Comparison of ENCODE assay signal across 9 cellular contexts in genomic region chr17:39235555-39236221, GRCh38. TPM values are rescaled to one million over a fixed set of nuclear protein-coding genes. Genes with fewer than 3 reads are reported as not detected.
DNase-seq lines count a peak whose midpoint lies in the region; ATAC-seq, FAIRE-seq and TF ChIP-seq lines count a peak whose summit lies in the region.
"Had no signal": no experiment of that assay in that cellular context is flagged by ENCODE, and none has a peak within 500 bp of the region (broad histone marks: within the 10 kb centered on the region; RNA-seq: fewer than 3 reads in every experiment).

No MANE protein-coding gene starts in this region.

- TF ChIP-seq POLR2A in endothelial cell of umbilical vein (IDR thresholded peaks at IDR 0.05; ENCODE audit: low read depth, low read length), result no peak

- H2AFZ ChIP-seq in endothelial cell of umbilical vein (ENCODE audit: low read depth, low read length) (no peak overlapping the region), neuronal stem cell (ENCODE audit: low read length) (no peak overlapping the region)

- H3K4me3 ChIP-seq in endothelial cell of umbilical vein (replicated peaks in 1 of 3; ENCODE audit: insufficient read depth in 1 of 3, low read depth in 1 of 3, low read length in 3 of 3), result no peak overlapping the region
- no peak overlapping the region for H3K4me3 ChIP-seq in neuronal stem cell (ENCODE audit: low read length in 2 of 2)

- peak overlapping the region; percentile 17 for H2AK5ac ChIP-seq in neuronal stem cell (ENCODE audit: low read depth, low read length)

- H3K4me2 ChIP-seq in endothelial cell of umbilical vein (ENCODE audit: insufficient read depth, low read length) (no peak overlapping the region), neuronal stem cell (ENCODE audit: insufficient read depth, low read length, poor library complexity, severe bottlenecking) (no peak overlapping the region)

- H4K8ac ChIP-seq in neuronal stem cell (ENCODE audit: low read depth, low read length), result no peak overlapping the region

- H3K9me1 ChIP-seq in endothelial cell of umbilical vein (replicated peaks; ENCODE audit: control insufficient read depth, extremely low read depth, insufficient read depth, low read length), result no peaks in the 10 kb centered on the region

- intact Hi-C loops in endothelial cell of umbilical vein (cut with micrococcal nuclease), result no loop called here

- no peak overlapping the region for H3K23ac ChIP-seq in neuronal stem cell (ENCODE audit: low read depth, low read length, poor library complexity)

- POLR2A ChIA-PET in endothelial cell of umbilical vein (lab: Charles Lee), result no interaction called here

- H3K14ac ChIP-seq in neuronal stem cell (ENCODE audit: low read length), result no peak overlapping the region

- no peak overlapping the region for H2BK12ac ChIP-seq in neuronal stem cell (ENCODE audit: low read length)

- H3K27ac ChIP-seq in endothelial cell of umbilical vein (ENCODE audit: insufficient read depth, low read depth, low read length) (no peak overlapping the region), neuronal stem cell (replicated peaks; ENCODE audit: low read length) (no peak overlapping the region)

- H3K9ac ChIP-seq in endothelial cell of umbilical vein (replicated peaks; ENCODE audit: extremely low read depth, insufficient read depth, low read length) (no peak overlapping the region), neuronal stem cell (ENCODE audit: low read depth, low read length, poor library complexity) (no peak overlapping the region)

- H4K20me1 ChIP-seq in endothelial cell of umbilical vein (replicated peaks; ENCODE audit: control insufficient read depth, extremely low read depth, insufficient read depth, low read length), result no peaks in the 10 kb centered on the region

- H3K36me3 ChIP-seq in endothelial cell of umbilical vein (ENCODE audit: control insufficient read depth in 2 of 2, extremely low read depth in 1 of 2, insufficient read depth in 2 of 2, low read length in 2 of 2) (no peaks in the 10 kb centered on the region), neuronal stem cell (replicated peaks in 1 of 2; ENCODE audit: control insufficient read depth in 2 of 2, insufficient read depth in 2 of 2, low read length in 2 of 2) (no peaks in the 10 kb centered on the region)

- dilution Hi-C loops in endothelial cell of umbilical vein (cut with MboI; ENCODE audit: extremely low pct_ligation_motif_present, low sequenced_read_pairs), result no loop called here

- H3K9me3 ChIP-seq in endothelial cell of umbilical vein (replicated peaks; ENCODE audit: control insufficient read depth, insufficient read depth, low read length), result no peaks in the 10 kb centered on the region
- no peaks in the 10 kb centered on the region for H3K9me3 ChIP-seq in neuronal stem cell (replicated peaks in 1 of 2; ENCODE audit: control insufficient read depth in 2 of 2, insufficient read depth in 1 of 2, low read depth in 1 of 2, low read length in 2 of 2)

- CTCF ChIA-PET in endothelial cell of umbilical vein (lab: Charles Lee), result interaction anchor here (0.6 to 12.5 kb wide), 15 partner anchors 9 to 746 kb away, joined by 3 to 420 read pairs (median 5); partner anchors contain the start of genes RPL19 and STAC2

- no peaks in the 10 kb centered on the region for H3K79me2 ChIP-seq in endothelial cell of umbilical vein (ENCODE audit: control insufficient read depth, insufficient read depth, low read length)

- no peak overlapping the region for H2BK15ac ChIP-seq in neuronal stem cell (ENCODE audit: low read length)

- H3K79me1 ChIP-seq in neuronal stem cell (ENCODE audit: low read depth, low read length), result peaks cover 3% of the 10 kb centered on the region

- ATAC-seq in GM21423 (IDR thresholded peaks at IDR 0.05; ENCODE audit: unreplicated experiment) (no peak), GM18498 (IDR thresholded peaks at IDR 0.05; ENCODE audit: unreplicated experiment) (no peak)

- DNase-seq in CD1c-positive myeloid dendritic cell (ENCODE audit: extremely low spot score), result peak; percentile 61
- no peak for DNase-seq in GM18507 (ENCODE audit: extremely low spot score, insufficient read length, low read depth)
- DNase-seq in NCI-H2107 treated with DMSO at 0.1 percent for 48 hours (lab: John Stamatoyannopoulos, UW; ENCODE audit: unreplicated experiment), result peak; percentile 79
- DNase-seq in UCSD-AML1 (lab: John Stamatoyannopoulos, UW; ENCODE audit: unreplicated experiment), result peak; percentile 61
- DNase-seq in endothelial cell of umbilical vein (ENCODE audit: low read depth, low spot score), result peak; percentile 53
- DNase-seq in neuronal stem cell (ENCODE audit: low spot score), result peak; percentile 68

- no peak overlapping the region for H3K4ac ChIP-seq in neuronal stem cell (ENCODE audit: low read length)

- BruUV-seq in endothelial cell of umbilical vein (replicated peaks; lab: Mats Ljungman, UMichigan), result no TSS peak

- H3K27me3 ChIP-seq in endothelial cell of umbilical vein (ENCODE audit: control insufficient read depth in 2 of 2, insufficient read depth in 2 of 2, low read length in 2 of 2) (peaks cover 4 to 5% of the 10 kb centered on the region in 2 experiments), neuronal stem cell (ENCODE audit: control insufficient read depth in 3 of 3, insufficient read depth in 3 of 3, low read depth in 1 of 3, low read length in 3 of 3) (peaks cover 0 to 12% (median 0%) of the 10 kb centered on the region in 3 experiments)

- peak; percentile 83 to 85 for TF ChIP-seq CTCF in endothelial cell of umbilical vein (IDR thresholded peaks at IDR 0.05; ENCODE audit: extremely low read depth in 1 of 2, insufficient read depth in 1 of 2, low read depth in 1 of 2, low read length in 2 of 2)

- no peak overlapping the region for H3K18ac ChIP-seq in neuronal stem cell (ENCODE audit: low read length)

- no CpG with 5 or more reads among the region's 16 CpGs for WGBS in neuronal stem cell (ENCODE audit: extremely low coverage in 2 of 2, insufficient read length in 2 of 2, insufficient replicate concordance in 1 of 2), 2 donors

- no peak overlapping the region for H2BK120ac ChIP-seq in neuronal stem cell (ENCODE audit: low read depth, low read length)

- no peak overlapping the region for H2BK5ac ChIP-seq in neuronal stem cell (ENCODE audit: low read length)

- FAIRE-seq in GM18507 (lab: Jason Lieb, UNC) (peak; percentile 80), endothelial cell of umbilical vein (lab: Jason Lieb, UNC) (peak; percentile 70)

- H3K4me1 ChIP-seq in endothelial cell of umbilical vein (ENCODE audit: control insufficient read depth, extremely low read depth, insufficient read depth, low read length), result peaks cover 3% of the 10 kb centered on the region
- H3K4me1 ChIP-seq in neuronal stem cell (ENCODE audit: control insufficient read depth in 2 of 2, insufficient read depth in 1 of 2, low read depth in 1 of 2, low read length in 2 of 2), result peaks cover 15 to 16% of the 10 kb centered on the region in 2 donors

- H4K91ac ChIP-seq in neuronal stem cell (ENCODE audit: low read depth, low read length, poor library complexity), result no peak overlapping the region

TF ChIP-seq in endothelial cell of umbilical vein, 7 proteins besides CTCF, POLR2A, EP300 and RAD21:
- TF ChIP-seq MAX (IDR thresholded peaks at IDR 0.05; ENCODE audit: insufficient read depth, insufficient read length) (no peak), EZH2 (IDR thresholded peaks at IDR 0.05; ENCODE audit: borderline replicate concordance, low read depth, low read length, severe bottlenecking) (no peak), MYC (IDR thresholded peaks at IDR 0.05; ENCODE audit: low read depth, low read length) (no peak), FOS (IDR thresholded peaks at IDR 0.05; ENCODE audit: borderline replicate concordance, insufficient read depth, low read length) (no peak), POLR2AphosphoS5 (IDR thresholded peaks at IDR 0.05; ENCODE audit: insufficient read depth, low read depth, low read length) (no peak), JUN (IDR thresholded peaks at IDR 0.05; ENCODE audit: borderline replicate concordance, insufficient read depth, insufficient read length, low read depth) (no peak), GATA2 (IDR thresholded peaks at IDR 0.05; ENCODE audit: insufficient read depth, insufficient read length, low read depth, low read length) (no peak)

RNA-seq across cellular contexts. Expression of gene STAC2, which starts 9.9 kb away (rescaled TPM):
- not detected in 2 replicates for total RNA-seq in endothelial cell of umbilical vein
- polyA plus RNA-seq in endothelial cell of umbilical vein, result not detected in 2 replicates
- polyA plus RNA-seq in endothelial cell of umbilical vein (2011; cell fraction: cytosol; rRNA removed), result not detected in 2 replicates
- polyA plus RNA-seq in endothelial cell of umbilical vein (2011; cell fraction: nucleus; rRNA removed), result not detected in 2 replicates
- polyA plus RNA-seq in endothelial cell of umbilical vein (2012), result not detected in 2 replicates
- polyA minus RNA-seq in endothelial cell of umbilical vein, result not detected in 2 replicates
- not detected for polyA minus RNA-seq in endothelial cell of umbilical vein (2011; cell fraction: cytosol; rRNA and poly(A)+ RNA removed)
- polyA minus RNA-seq in endothelial cell of umbilical vein (2011; cell fraction: nucleus; rRNA and poly(A)+ RNA removed), result not detected in 2 replicates
- polyA plus RNA-seq in neuronal stem cell (2013, experiment 1 of 2), result 3.2 TPM
- 3.3 TPM for polyA plus RNA-seq in neuronal stem cell (2013, experiment 2 of 2)
- total RNA-seq: skeletal muscle tissue had no signal

RNA-seq across cellular contexts. Expression of gene RPL19, which starts 35.6 kb away (rescaled TPM):
- 1,752 and 1,802 TPM in 2 replicates for total RNA-seq in endothelial cell of umbilical vein
- polyA plus RNA-seq in endothelial cell of umbilical vein, result 1,595 and 1,958 TPM in 2 replicates
- 2,668 and 2,686 TPM in 2 replicates for polyA plus RNA-seq in endothelial cell of umbilical vein (2011; cell fraction: cytosol; rRNA removed)
- polyA plus RNA-seq in endothelial cell of umbilical vein (2011; cell fraction: nucleus; rRNA removed), result 765 and 790 TPM in 2 replicates
- 1,979 and 2,305 TPM in 2 replicates for polyA plus RNA-seq in endothelial cell of umbilical vein (2012)
- 607 and 737 TPM in 2 replicates for polyA minus RNA-seq in endothelial cell of umbilical vein
- polyA minus RNA-seq in endothelial cell of umbilical vein (2011; cell fraction: cytosol; rRNA and poly(A)+ RNA removed), result 846 TPM
- polyA minus RNA-seq in endothelial cell of umbilical vein (2011; cell fraction: nucleus; rRNA and poly(A)+ RNA removed), result 81.7 and 101 TPM in 2 replicates
- polyA plus RNA-seq in neuronal stem cell (2013, experiment 1 of 2), result 2,934 TPM
- polyA plus RNA-seq in neuronal stem cell (2013, experiment 2 of 2), result 2,874 TPM

RNA-seq across cellular contexts. Expression of gene CACNB1, which starts 38.2 kb away (rescaled TPM):
- total RNA-seq in endothelial cell of umbilical vein, result 12.3 and 14.6 TPM in 2 replicates
- polyA plus RNA-seq in endothelial cell of umbilical vein, result 4.7 and 5.0 TPM in 2 replicates
- 2.5 and 3.3 TPM in 2 replicates for polyA plus RNA-seq in endothelial cell of umbilical vein (2011; cell fraction: cytosol; rRNA removed)
- 28.3 and 33.7 TPM in 2 replicates for polyA plus RNA-seq in endothelial cell of umbilical vein (2011; cell fraction: nucleus; rRNA removed)
- polyA plus RNA-seq in endothelial cell of umbilical vein (2012), result 3.7 and 5.1 TPM in 2 replicates
- polyA minus RNA-seq in endothelial cell of umbilical vein, result 11.2 and 16.3 TPM in 2 replicates
- 4.7 TPM for polyA minus RNA-seq in endothelial cell of umbilical vein (2011; cell fraction: cytosol; rRNA and poly(A)+ RNA removed)
- polyA minus RNA-seq in endothelial cell of umbilical vein (2011; cell fraction: nucleus; rRNA and poly(A)+ RNA removed), result 9.0 and 9.9 TPM in 2 replicates
- 5.8 TPM for polyA plus RNA-seq in neuronal stem cell (2013, experiment 1 of 2)
- 5.9 TPM for polyA plus RNA-seq in neuronal stem cell (2013, experiment 2 of 2)
